ENCODE assay signal across 8 cellular contexts in genomic region chr6:36546958-36547645, GRCh38. TPM values are rescaled to one million over a fixed set of nuclear protein-coding genes. Genes with fewer than 3 reads are reported as not detected.
DNase-seq lines count a peak whose midpoint lies in the region; ATAC-seq, FAIRE-seq and TF ChIP-seq lines count a peak whose summit lies in the region.

TSS of gene STK38 (minus strand) at chr6:36547479. CDS start at chr6:36540202, 7,277 bp downstream.

- ATAC-seq in GM21619 (IDR thresholded peaks at IDR 0.05; ENCODE audit: unreplicated experiment), result peak; percentile 62
- peak; percentile 91 for ATAC-seq in PC-3

- FAIRE-seq in D721Med (lab: Jason Lieb, UNC), result no peak

- no peaks in the 10 kb centered on the region for H4K20me1 ChIP-seq in PC-3 (ENCODE audit: low read length)

- H3K9me3 ChIP-seq in PC-3 (ENCODE audit: low read length), result no peaks in the 10 kb centered on the region

- intact Hi-C loops in PC-3 (cut with micrococcal nuclease), result loop anchor here (2.0 kb wide), 2 partner anchors 30 to 48 kb away; partner anchors contain the start of gene SRSF3

- peaks cover 34% of the 10 kb centered on the region for H3K4me1 ChIP-seq in PC-3 (ENCODE audit: insufficient read depth, low read length)

- H3K27ac ChIP-seq in PC-3 (ENCODE audit: low read length), result peak within 1 kb of the TSS; percentile 55

- in situ Hi-C loops in KBM-7 (cut with MboI; ENCODE audit: low pct_unique_long_range_greater_than_20kb, low sequenced_read_pairs), result no loop called here

- no peaks in the 10 kb centered on the region for H3K36me3 ChIP-seq in PC-3 (ENCODE audit: low read depth, low read length)

- POLR2A ChIA-PET in PC-3 (lab: Charles Lee; ENCODE audit: unreplicated experiment), result no interaction called here

- H3F3A ChIP-seq in PC-3 (ENCODE audit: low read length, unreplicated experiment), result no peaks in the 10 kb centered on the region

- DNase-seq in D721Med (ENCODE audit: insufficient read length, low spot score) (peak; percentile 88), KBM-7 (peak; percentile 94), PC-3 (peak; percentile 89), activated T-cell treated with anti-CD3 and anti-CD28 coated beads for 48 hours (ENCODE audit: low read depth) (peak; percentile 96), epithelial cell of proximal tubule (ENCODE audit: low read depth) (peak; percentile 23), mucosa of gallbladder (ENCODE audit: low spot score) (peak; percentile 93)
- DNase-seq in stimulated activated CD8-positive, alpha-beta memory T cell treated with anti-CD3 and anti-CD28 coated beads, Interleukin-4, amount 100 ng/mL, for 24 hours (ENCODE audit: low read depth), result peak; percentile 93

- no peaks in the 10 kb centered on the region for H3K27me3 ChIP-seq in PC-3 (ENCODE audit: low read length)

- no TSS peak for BruUV-seq in PC-3 (replicated peaks; lab: Mats Ljungman, UMichigan)

- H3K9me2 ChIP-seq in PC-3 (replicated peaks; ENCODE audit: low read length), result no peaks in the 10 kb centered on the region

- TF ChIP-seq CTCF in D721Med (IDR thresholded peaks at IDR 0.05; ENCODE audit: insufficient read depth, missing control alignments), result peak; percentile 24
- TF ChIP-seq CTCF in PC-3 (conservative IDR thresholded peaks at IDR 0.05; ENCODE audit: low read depth, low read length), result peak; percentile 52
- TF ChIP-seq CTCF in epithelial cell of proximal tubule (conservative IDR thresholded peaks at IDR 0.05; ENCODE audit: low read depth, low read length), result peak; percentile 28

- H3K4me2 ChIP-seq in PC-3 (ENCODE audit: low read length), result peak within 1 kb of the TSS; percentile 90

- H3K9ac ChIP-seq in PC-3 (ENCODE audit: low read length), result peak within 1 kb of the TSS; percentile 93

- H3K4me3 ChIP-seq in PC-3 (ENCODE audit: low read length), result peak within 1 kb of the TSS; percentile 94
- H3K4me3 ChIP-seq in epithelial cell of proximal tubule (ENCODE audit: low read depth, low read length), result peak within 1 kb of the TSS; percentile 89

- peaks cover 50% of the 10 kb centered on the region for H3K79me2 ChIP-seq in PC-3 (ENCODE audit: low read length)

- CTCF ChIA-PET in PC-3 (lab: Charles Lee), result interaction anchor here (0.9 kb wide), 1 partner anchor 68 kb away, joined by 4 read pairs; no protein-coding TSS in a partner anchor

- peak within 1 kb of the TSS; percentile 99 for H2AFZ ChIP-seq in PC-3 (ENCODE audit: low read length)

RNA-seq across cellular contexts. Expression of gene STK38, which starts in this region (rescaled TPM):
- total RNA-seq in PC-3 (2014; rRNA removed), result 25.7 and 26.9 TPM in 2 replicates
- 18.3 and 21.5 TPM in 2 replicates for total RNA-seq in epithelial cell of proximal tubule
- total RNA-seq in mucosa of gallbladder, result 41.6 TPM

Comparison
In these comparisons a context has a peak if more than half of its experiments do, and no peak if none do; other contexts are left out.
1. Peak in every context shown above with its lines: DNase-seq, ATAC-seq, H3K4me3 ChIP-seq and H3K27ac ChIP-seq.
2. DNase-seq: peak in every context shown above with its lines; median percentile 96 in activated T-cell treated with anti-CD3 and anti-CD28 coated beads for 48 hours; 94 in KBM-7; 93 in mucosa of gallbladder; 93 in stimulated activated CD8-positive, alpha-beta memory T cell treated with anti-CD3 and anti-CD28 coated beads, Interleukin-4, amount 100 ng/mL, for 24 hours; 89 in PC-3; 88 in D721Med; 23 in epithelial cell of proximal tubule.